In genomic region chr21:29162825-29163224, GRCh38 we compare ENCODE assay signal across 9 cellular contexts. TPM values are rescaled to one million over a fixed set of nuclear protein-coding genes. Genes with fewer than 3 reads are reported as not detected.
DNase-seq lines count a peak whose midpoint lies in the region; ATAC-seq and TF ChIP-seq lines count a peak whose summit lies in the region.
"Not testable (repeated sequence)": the region's sequence is repeated elsewhere in the genome, so short reads cannot be mapped to it uniquely, and the experiment has no call there.
"Had no signal": no experiment of that assay in that cellular context is flagged by ENCODE, and none has a peak within 500 bp of the region (broad histone marks: within the 10 kb centered on the region; RNA-seq: fewer than 3 reads in every experiment).

No MANE protein-coding gene starts in this region.

- H3K4me3 ChIP-seq in foreskin fibroblast (ENCODE audit: low read depth in 1 of 2, low read length in 2 of 2); lower lobe of right lung; skeletal muscle satellite cell (ENCODE audit: low read length); aorta (ENCODE audit: low read length in 2 of 2): not testable (repeated sequence)

- H3K4me2 ChIP-seq in skeletal muscle satellite cell (ENCODE audit: low read length), result peak overlapping the region; percentile 21

- intact Hi-C loops in lower lobe of right lung (cut with DNase I) (loop anchor here (5.0 to 10.0 kb wide), 2 partner anchors 182 to 209 kb away; no protein-coding TSS in a partner anchor), aorta (cut with DNase I) (loop anchor here (5.0 kb wide), 5 partner anchors 71 to 209 kb away; partner anchors contain the start of gene BACH1 (in 1 of the 2))

- H3K36me3 ChIP-seq in lower lobe of right lung; skeletal muscle satellite cell (ENCODE audit: insufficient read depth, low read length); aorta (ENCODE audit: control insufficient read depth in 1 of 2, insufficient read depth in 2 of 2, low read length in 1 of 2): not testable (repeated sequence)

- H3K4me1 ChIP-seq in lower lobe of right lung, result peaks cover 23% of the 10 kb centered on the region
- H3K4me1 ChIP-seq in skeletal muscle satellite cell (ENCODE audit: control insufficient read depth, insufficient read depth, low read length), result peaks cover 24% of the 10 kb centered on the region
- H3K4me1 ChIP-seq in aorta (ENCODE audit: control insufficient read depth in 1 of 2, insufficient read depth in 2 of 2, low read length in 2 of 2), result not testable (repeated sequence)

- not testable (repeated sequence) for H3K27me3 ChIP-seq in lower lobe of right lung (ENCODE audit: low read depth); skeletal muscle satellite cell (ENCODE audit: control insufficient read depth, insufficient read depth, low read length); aorta (ENCODE audit: control insufficient read depth in 1 of 2, insufficient read depth in 2 of 2, low read length in 1 of 2)

- H3K9me3 ChIP-seq in lower lobe of right lung; skeletal muscle satellite cell (replicated peaks; ENCODE audit: low read length); aorta (ENCODE audit: control insufficient read depth, low read length): not testable (repeated sequence)

- peak overlapping the region; percentile 51 for H3K27ac ChIP-seq in lower lobe of right lung
- H3K27ac ChIP-seq in aorta (ENCODE audit: low read depth in 1 of 2, low read length in 2 of 2), result peak overlapping the region; percentile 61 to 62

- peak; percentile 77 for ATAC-seq in SK-N-SH treated with all-trans-retinoic acid at 6 μM for 48 hours
- ATAC-seq in lower lobe of right lung, result peak; percentile 83 to 93
- ATAC-seq in aorta (ENCODE audit: low FRiP score), result peak; percentile 82

- peak overlapping the region; percentile 77 for H3K9ac ChIP-seq in skeletal muscle satellite cell (ENCODE audit: low read depth, low read length)

- 19 to 21% methylated on average over 9 of the region's 9 CpGs for WGBS in aorta, 2 donors

- DNase-seq in Daoy (ENCODE audit: low read depth) (peak; percentile 87), M059J (ENCODE audit: low read depth) (peak; percentile 85), dedifferentiated amniotic fluid mesenchymal stem cell (ENCODE audit: extremely low spot score) (peak; percentile 68), foreskin fibroblast (peak; percentile 62 to 69), lower lobe of right lung (peak; percentile 52), aorta (peak in 1 of 2 donors; percentile 75)

- TF ChIP-seq CTCF in foreskin fibroblast (IDR thresholded peaks at IDR 0.05; ENCODE audit: low read depth, low read length); lower lobe of right lung (IDR thresholded peaks at IDR 0.05): not testable (repeated sequence)

RNA-seq across cellular contexts. Expression of gene MAP3K7CL, which starts 32.4 kb away (rescaled TPM):
- total RNA-seq in Daoy (2014; rRNA removed; shearing (Covaris generic)), result 22.6 and 35.8 TPM in 2 replicates
- total RNA-seq in M059J (2014; rRNA removed; shearing (Covaris generic)), result 10.7 and 14.0 TPM in 2 replicates
- total RNA-seq in lower lobe of right lung (8.3 TPM), aorta (10 to 100 TPM; 33.0 to 84.6 TPM)
- total RNA-seq in skeletal muscle satellite cell (2012; rRNA removed), result 9.1 and 14.2 TPM in 2 replicates
- 10 to 100 TPM; 19.4 to 33.4 TPM for polyA plus RNA-seq in aorta
- total RNA-seq: H9 had no signal
